8 cellular contexts compared by ENCODE assay signal in the genomic region with DNA sequence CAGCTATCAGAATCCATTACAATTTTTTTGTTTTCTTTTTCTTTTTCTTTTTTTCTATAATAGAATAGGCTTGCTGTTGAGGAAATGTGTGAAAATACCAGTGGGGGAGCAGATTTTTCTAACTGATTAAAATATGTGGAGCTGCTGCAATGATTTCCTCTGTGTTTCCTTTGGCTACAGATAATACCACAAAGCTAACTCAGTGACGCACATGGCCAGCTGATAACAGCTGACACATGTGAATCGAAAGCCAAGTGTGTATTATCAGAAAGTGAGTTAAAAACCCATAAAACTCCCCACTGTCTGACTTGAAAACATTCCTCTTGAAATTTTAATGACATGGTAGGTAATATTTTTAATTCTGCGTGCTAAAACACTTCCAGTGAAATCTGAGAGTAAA.
DNase-seq lines count a peak whose midpoint lies in the region; ATAC-seq and TF ChIP-seq lines count a peak whose summit lies in the region.

No MANE protein-coding gene starts in this region.

- no peaks in the 10 kb centered on the region for H3K79me2 ChIP-seq in PC-9 (ENCODE audit: low read depth)

- in situ Hi-C loops in GM13976 (cut with MboI; ENCODE audit: low sequenced_read_pairs, unreplicated experiment) = no loop called here

- no peaks in the 10 kb centered on the region for H3K36me3 ChIP-seq in left lung
- H3K36me3 ChIP-seq in PC-9 (ENCODE audit: low read depth) = no peaks in the 10 kb centered on the region

- no TSS peak for BruUV-seq in PC-9 (replicated peaks; lab: Mats Ljungman, UMichigan)

- no peaks in the 10 kb centered on the region for H4K20me1 ChIP-seq in PC-9 (ENCODE audit: insufficient read depth)

- intact Hi-C loops in left lung (cut with DNase I) = no loop called here
- intact Hi-C loops in PC-9 (cut with micrococcal nuclease; ENCODE audit: unreplicated experiment) = no loop called here

- H3K9me2 ChIP-seq in PC-9 (ENCODE audit: insufficient read depth) = no peaks in the 10 kb centered on the region

- H3K4me1 Mint-ChIP-seq in activated CD8-positive, alpha-beta memory T cell treated with anti-CD3 and anti-CD28 coated beads, Interleukin-2, amount 10 ng/mL, durations not matched to agents 7 days and 5 days = peaks cover 56% of the 10 kb centered on the region

- H3K27me3 ChIP-seq in left lung (no peaks in the 10 kb centered on the region), PC-9 (ENCODE audit: insufficient read depth, low read depth) (no peaks in the 10 kb centered on the region)

- ATAC-seq in HG02852 (IDR thresholded peaks at IDR 0.05; ENCODE audit: unreplicated experiment) (peak; percentile 89), left lung (peak; percentile 45)
- peak; percentile 85 for ATAC-seq in activated CD8-positive, alpha-beta memory T cell treated with anti-CD3 and anti-CD28 coated beads, Interleukin-2, amount 10 ng/mL, durations not matched to agents 7 days and 5 days

- H3K36me3 Mint-ChIP-seq in activated CD8-positive, alpha-beta memory T cell treated with anti-CD3 and anti-CD28 coated beads, Interleukin-2, amount 10 ng/mL, durations not matched to agents 7 days and 5 days = peaks cover 45% of the 10 kb centered on the region

- H3K4me3 ChIP-seq in left lung (no peak overlapping the region), PC-9 (no peak overlapping the region)

- H3K4me1 ChIP-seq in left lung (no peaks in the 10 kb centered on the region), PC-9 (replicated peaks; ENCODE audit: insufficient read depth) (no peaks in the 10 kb centered on the region)

- H2AFZ ChIP-seq in PC-9 = no peak overlapping the region

- no peak for TF ChIP-seq CTCF in GM13976 (IDR thresholded peaks at IDR 0.05; ENCODE audit: borderline replicate concordance, control extremely low read depth, extremely low read depth, insufficient read depth, missing control alignments)
- TF ChIP-seq CTCF in left lung (IDR thresholded peaks at IDR 0.05) = no peak
- TF ChIP-seq CTCF in PC-9 (conservative IDR thresholded peaks at IDR 0.05) = no peak

- CTCF ChIA-PET in activated CD8-positive, alpha-beta memory T cell treated with anti-CD3 and anti-CD28 coated beads, Interleukin-2, amount 10 ng/mL, durations not matched to agents 7 days and 5 days (lab: Charles Lee) = interaction anchor here (0.8 to 2.8 kb wide), 6 partner anchors 13 to 61 kb away, joined by 3 to 9 read pairs (median 4); no protein-coding TSS in a partner anchor
- CTCF ChIA-PET in PC-9 (lab: Charles Lee) = no interaction called here

- POLR2A ChIA-PET in PC-9 (lab: Charles Lee; ENCODE audit: unreplicated experiment) = no interaction called here

- no peaks in the 10 kb centered on the region for H3F3A ChIP-seq in PC-9 (ENCODE audit: insufficient read depth, low read depth)

- no peak overlapping the region for H3K4me2 ChIP-seq in PC-9

- peak; percentile 47 for DNase-seq in GM13976 (ENCODE audit: low spot score)
- peak; percentile 84 for DNase-seq in activated CD8-positive, alpha-beta memory T cell treated with anti-CD3 and anti-CD28 coated beads, Interleukin-2, amount 10 ng/mL, durations not matched to agents 7 days and 5 days
- no peak for DNase-seq in left lung
- no peak for DNase-seq in NCI-H128 (lab: John Stamatoyannopoulos, UW; ENCODE audit: unreplicated experiment)
- no peak for DNase-seq in epidermal melanocyte (ENCODE audit: insufficient read length, low spot score)
- DNase-seq in NCI-H1105 (lab: John Stamatoyannopoulos, UW) = no peak
- no peak for DNase-seq in PC-9

- H3K27ac Mint-ChIP-seq in activated CD8-positive, alpha-beta memory T cell treated with anti-CD3 and anti-CD28 coated beads, Interleukin-2, amount 10 ng/mL, durations not matched to agents 7 days and 5 days = peak overlapping the region; percentile 84

- peaks cover 2% of the 10 kb centered on the region for H3K9me3 Mint-ChIP-seq in activated CD8-positive, alpha-beta memory T cell treated with anti-CD3 and anti-CD28 coated beads, Interleukin-2, amount 10 ng/mL, durations not matched to agents 7 days and 5 days (ENCODE audit: low read depth)

- H3K27me3 Mint-ChIP-seq in activated CD8-positive, alpha-beta memory T cell treated with anti-CD3 and anti-CD28 coated beads, Interleukin-2, amount 10 ng/mL, durations not matched to agents 7 days and 5 days = peaks cover 2% of the 10 kb centered on the region

- no peaks in the 10 kb centered on the region for H3K9me3 ChIP-seq in left lung
- H3K9me3 ChIP-seq in PC-9 (ENCODE audit: insufficient read depth, low read depth) = no peaks in the 10 kb centered on the region

- no peak overlapping the region for H3K4me3 Mint-ChIP-seq in activated CD8-positive, alpha-beta memory T cell treated with anti-CD3 and anti-CD28 coated beads, Interleukin-2, amount 10 ng/mL, durations not matched to agents 7 days and 5 days

- H3K27ac ChIP-seq in left lung = no peak overlapping the region
- no peak overlapping the region for H3K27ac ChIP-seq in PC-9

Comparison
In these comparisons a context has a peak if more than half of its experiments do, and no peak if none do; other contexts are left out.
1. DNase-seq: peak in GM13976 (single experiment) and activated CD8-positive, alpha-beta memory T cell treated with anti-CD3 and anti-CD28 coated beads, Interleukin-2, amount 10 ng/mL, durations not matched to agents 7 days and 5 days (single experiment); none in left lung (0 of 2), NCI-H128 (single experiment), epidermal melanocyte (single experiment), NCI-H1105 (single experiment) and PC-9 (0 of 2).
2. Peak in every context shown above with its lines, with median percentiles within 50 percentile points of each other: ATAC-seq.